In the genomic region with DNA sequence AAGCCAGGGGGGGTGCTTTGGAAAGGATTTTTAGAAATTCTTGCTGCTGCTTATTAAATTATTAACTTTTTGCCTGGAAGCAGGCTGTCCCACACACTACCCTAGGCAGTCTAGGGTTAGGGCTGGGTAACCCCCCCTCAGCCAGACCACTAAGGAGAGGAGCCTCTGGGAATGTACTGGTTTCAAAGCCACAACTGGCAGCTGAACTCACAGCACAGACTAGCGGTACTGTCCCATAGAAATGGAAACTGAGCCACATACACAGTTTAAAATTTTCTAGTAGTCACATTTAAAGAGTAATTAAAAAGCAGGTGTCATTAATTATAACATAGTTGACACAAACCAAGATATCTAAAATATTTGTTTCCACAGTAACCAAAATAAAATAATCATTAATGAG, we compare ENCODE assay signal across 11 cellular contexts. TPM values are rescaled to one million over a fixed set of nuclear protein-coding genes. Genes with fewer than 3 reads are reported as not detected.
DNase-seq lines count a peak whose midpoint lies in the region; ATAC-seq and TF ChIP-seq lines count a peak whose summit lies in the region.
"Had no signal": no experiment of that assay in that cellular context is flagged by ENCODE, and none has a peak within 500 bp of the region (broad histone marks: within the 10 kb centered on the region; RNA-seq: fewer than 3 reads in every experiment).

No MANE protein-coding gene starts in this region.

- H3K36me3 ChIP-seq in mesenchymal stem cell (ENCODE audit: control insufficient read depth in 1 of 2, insufficient read depth in 2 of 2, low read depth in 1 of 2, low read length in 2 of 2) (peaks cover 0 to 4% of the 10 kb centered on the region in 2 experiments), transverse colon (no peaks in the 10 kb centered on the region)

- peaks cover 40% of the 10 kb centered on the region for H3K4me1 ChIP-seq in mesenchymal stem cell (ENCODE audit: control insufficient read depth, insufficient read depth, low read depth, low read length)
- H3K4me1 ChIP-seq in transverse colon: peaks cover 26 to 78% (median 44%) of the 10 kb centered on the region in 4 donors

- ATAC-seq in activated T-cell treated with anti-CD3 and anti-CD28 coated beads, Interleukin-2, amount 50 U/mL, for 72 hours (replicated peaks in 1 of 2): no peak
- no peak for ATAC-seq in activated naive CD8-positive, alpha-beta T cell treated with anti-CD3 and anti-CD28 coated beads, Interleukin-2, amount 50 U/mL, for 24 hours
- no peak for ATAC-seq in GM21381 (IDR thresholded peaks at IDR 0.05; ENCODE audit: unreplicated experiment)

- H2BK120ac ChIP-seq in mesenchymal stem cell (ENCODE audit: low read depth, low read length): peak overlapping the region; percentile 75

- peak overlapping the region; percentile 3 for H3K4me2 ChIP-seq in mesenchymal stem cell (ENCODE audit: low read length, poor library complexity, severe bottlenecking)

- TF ChIP-seq POLR2A in transverse colon (IDR thresholded peaks at IDR 0.05): no peak

- DNase-seq in activated T-cell treated with anti-CD3 and anti-CD28 coated beads, Interleukin-2, amount 50 U/mL, for 72 hours: no peak
- DNase-seq in activated T-cell treated with anti-CD3 and anti-CD28 coated beads for 4 hours (no peak), mesenchymal stem cell (peak; percentile 30), transverse colon (no peak), NCI-H2107 treated with DMSO at 0.1 percent for 48 hours (lab: John Stamatoyannopoulos, UW; ENCODE audit: unreplicated experiment) (no peak), T-helper 9 cell (no peak)
- DNase-seq in activated naive CD8-positive, alpha-beta T cell treated with anti-CD3 and anti-CD28 coated beads, Interleukin-2, amount 50 U/mL, for 24 hours: no peak
- DNase-seq: NK-92 treated with Interleukin-12 subunit alpha and Interleukin-12 subunit beta, amount 100 ng/mL, for 24 hours had no signal

- H3K79me1 ChIP-seq in mesenchymal stem cell (replicated peaks; ENCODE audit: low read length, poor library complexity, severe bottlenecking): peaks cover 23% of the 10 kb centered on the region

- TF ChIP-seq CTCF in transverse colon (IDR thresholded peaks at IDR 0.05): no peak

- H3K27ac ChIP-seq in mesenchymal stem cell (ENCODE audit: low read length, poor library complexity, severe bottlenecking) (peak overlapping the region; percentile 72), transverse colon (peak overlapping the region; percentile 76 to 83 (median 80))

- no peak overlapping the region for H4K8ac ChIP-seq in mesenchymal stem cell (ENCODE audit: low read length)

- TF ChIP-seq EP300 in transverse colon (IDR thresholded peaks at IDR 0.05; ENCODE audit: low read depth): no peak

- no peaks in the 10 kb centered on the region for H3K36me3 Mint-ChIP-seq in activated T-cell treated with anti-CD3 and anti-CD28 coated beads, Interleukin-2, amount 50 U/mL, for 72 hours (ENCODE audit: insufficient read depth in 2 of 2)
- no peaks in the 10 kb centered on the region for H3K36me3 Mint-ChIP-seq in activated naive CD8-positive, alpha-beta T cell treated with anti-CD3 and anti-CD28 coated beads, Interleukin-2, amount 50 U/mL, for 24 hours (ENCODE audit: low read depth)
- H3K36me3 Mint-ChIP-seq: activated naive CD4-positive, alpha-beta T cell treated with anti-CD3 and anti-CD28 coated beads, Interleukin-2, amount 50 U/mL, for 24 hours; WTC11 had no signal

- H3K4me3 Mint-ChIP-seq in activated T-cell treated with anti-CD3 and anti-CD28 coated beads, Interleukin-2, amount 50 U/mL, for 72 hours: peak overlapping the region; percentile 51 to 56
- H3K4me3 Mint-ChIP-seq in activated naive CD8-positive, alpha-beta T cell treated with anti-CD3 and anti-CD28 coated beads, Interleukin-2, amount 50 U/mL, for 24 hours: peak overlapping the region; percentile 20
- H3K4me3 Mint-ChIP-seq: WTC11 had no signal

- H4K91ac ChIP-seq in mesenchymal stem cell (ENCODE audit: low read length): no peak overlapping the region

- H2BK12ac ChIP-seq in mesenchymal stem cell (ENCODE audit: low read length in 2 of 2): peak overlapping the region in 1 of 2 experiments; percentile 87

- intact Hi-C loops in transverse colon (cut with DNase I; ENCODE audit: low total_unique reads): no loop called here

- no peaks in the 10 kb centered on the region for H3K27me3 ChIP-seq in mesenchymal stem cell (ENCODE audit: control insufficient read depth in 1 of 2, insufficient read depth in 1 of 2, low read length in 2 of 2)
- no peaks in the 10 kb centered on the region for H3K27me3 ChIP-seq in transverse colon

- no peaks in the 10 kb centered on the region for H3K9me3 ChIP-seq in mesenchymal stem cell (ENCODE audit: control insufficient read depth, low read length)
- no peaks in the 10 kb centered on the region for H3K9me3 ChIP-seq in transverse colon

- peak overlapping the region in 1 of 2 experiments; percentile 32 for H3K4me3 ChIP-seq in mesenchymal stem cell (ENCODE audit: insufficient read depth in 1 of 2, low read depth in 1 of 2, low read length in 2 of 2)
- H3K4me3 ChIP-seq in transverse colon: peak overlapping the region in 1 of 4 donors; percentile 10

- H3K23ac ChIP-seq in mesenchymal stem cell (ENCODE audit: low read length in 2 of 2): no peak overlapping the region

- H3K27me3 Mint-ChIP-seq in activated T-cell treated with anti-CD3 and anti-CD28 coated beads, Interleukin-2, amount 50 U/mL, for 72 hours (ENCODE audit: low read depth): peaks cover 45% of the 10 kb centered on the region
- H3K27me3 Mint-ChIP-seq in activated naive CD8-positive, alpha-beta T cell treated with anti-CD3 and anti-CD28 coated beads, Interleukin-2, amount 50 U/mL, for 24 hours: peaks cover 29% of the 10 kb centered on the region
- H3K27me3 Mint-ChIP-seq: activated naive CD4-positive, alpha-beta T cell treated with anti-CD3 and anti-CD28 coated beads, Interleukin-2, amount 50 U/mL, for 24 hours had no signal

- H2AFZ ChIP-seq in mesenchymal stem cell (ENCODE audit: low read depth, low read length): no peak overlapping the region

- H3K9ac ChIP-seq in mesenchymal stem cell (ENCODE audit: low read length): peak overlapping the region; percentile 75

- peak overlapping the region; percentile 45 to 56 for H3K18ac ChIP-seq in mesenchymal stem cell (ENCODE audit: low read depth in 1 of 2, low read length in 2 of 2)

- peaks cover 34% of the 10 kb centered on the region for H3K4me1 Mint-ChIP-seq in activated T-cell treated with anti-CD3 and anti-CD28 coated beads, Interleukin-2, amount 50 U/mL, for 72 hours (ENCODE audit: low read depth)
- peaks cover 65% of the 10 kb centered on the region for H3K4me1 Mint-ChIP-seq in activated naive CD8-positive, alpha-beta T cell treated with anti-CD3 and anti-CD28 coated beads, Interleukin-2, amount 50 U/mL, for 24 hours

- no peak overlapping the region for H3K27ac Mint-ChIP-seq in activated T-cell treated with anti-CD3 and anti-CD28 coated beads, Interleukin-2, amount 50 U/mL, for 72 hours
- H3K27ac Mint-ChIP-seq in activated naive CD8-positive, alpha-beta T cell treated with anti-CD3 and anti-CD28 coated beads, Interleukin-2, amount 50 U/mL, for 24 hours: no peak overlapping the region

- H2BK15ac ChIP-seq in mesenchymal stem cell (ENCODE audit: low read depth, poor library complexity, severe bottlenecking): no peak overlapping the region

- no peak overlapping the region for H3K14ac ChIP-seq in mesenchymal stem cell (ENCODE audit: low read length in 2 of 2)

- peak overlapping the region; percentile 62 for H2BK5ac ChIP-seq in mesenchymal stem cell (ENCODE audit: low read depth, low read length, poor library complexity, severe bottlenecking)

- no CpG with 5 or more reads among the region's 1 CpG for WGBS in mesenchymal stem cell
- WGBS in transverse colon (ENCODE audit: low coverage in 1 of 2), 2 donors: 14 to 29% methylated on average over 1 of the region's 1 CpG

- peak overlapping the region in 1 of 2 experiments; percentile 63 for H3K4ac ChIP-seq in mesenchymal stem cell (ENCODE audit: low read depth in 1 of 2, low read length in 2 of 2)

- H3K9me3 Mint-ChIP-seq in activated T-cell treated with anti-CD3 and anti-CD28 coated beads, Interleukin-2, amount 50 U/mL, for 72 hours: no peaks in the 10 kb centered on the region
- no peaks in the 10 kb centered on the region for H3K9me3 Mint-ChIP-seq in activated naive CD8-positive, alpha-beta T cell treated with anti-CD3 and anti-CD28 coated beads, Interleukin-2, amount 50 U/mL, for 24 hours
- H3K9me3 Mint-ChIP-seq: activated naive CD4-positive, alpha-beta T cell treated with anti-CD3 and anti-CD28 coated beads, Interleukin-2, amount 50 U/mL, for 24 hours; WTC11 had no signal

- no peak overlapping the region for H2AK5ac ChIP-seq in mesenchymal stem cell (ENCODE audit: low read length, severe bottlenecking)

- in situ Hi-C loops in transverse colon (cut with MboI; ENCODE audit: low pct_ligation_motif_present in 1 of 4, low pct_unique_long_range_greater_than_20kb in 1 of 4, low sequenced_read_pairs in 3 of 4): no loop called here

RNA-seq across cellular contexts. Expression of a gene that starts 50.1 kb away (rescaled TPM):
- total RNA-seq in activated T-cell treated with anti-CD3 and anti-CD28 coated beads, Interleukin-2, amount 50 U/mL, for 72 hours: 1 to 10 TPM; 3.1 to 4.3 TPM
- 47.3 TPM for polyA plus RNA-seq in mesenchymal stem cell (2013, experiment 1 of 2)
- polyA plus RNA-seq in mesenchymal stem cell (2013, experiment 2 of 2): 45.9 TPM
- 10 to 100 TPM in 3 of 4 donors, 1 to 10 TPM in 1; 8.4 to 34.8 (median 29.7) TPM for total RNA-seq in transverse colon
